In the genomic region with DNA sequence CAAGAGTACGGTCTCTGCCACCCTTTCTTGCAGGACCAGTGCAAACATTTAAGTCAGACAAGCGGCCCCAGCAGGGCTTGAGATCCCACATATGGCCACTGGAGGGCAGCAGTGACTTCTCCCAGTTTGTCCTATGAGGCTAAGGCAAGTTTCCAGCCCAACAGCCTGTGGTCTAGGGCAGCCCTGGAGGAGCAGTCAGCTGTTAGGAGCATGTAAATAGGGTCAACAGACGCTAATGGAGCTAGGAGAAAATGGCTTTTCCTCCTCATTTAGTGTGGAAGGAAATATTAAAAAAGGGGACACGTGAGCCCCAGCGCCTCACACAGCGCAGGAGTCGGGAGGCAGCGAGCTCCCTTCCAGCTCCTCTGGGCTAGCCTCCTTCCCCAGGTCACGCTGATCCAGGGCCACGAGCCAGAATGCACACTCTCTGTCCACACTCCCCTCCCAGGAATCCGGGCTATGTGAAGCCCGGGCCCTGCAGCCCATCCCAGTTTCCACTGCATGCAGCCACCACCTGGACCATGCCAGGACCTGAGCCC, we compare ENCODE assay signal across 8 cellular contexts.
A peak's percentile ranks its signal among the peaks of the same experiment; 100 is the strongest.
DNase-seq lines count a peak whose midpoint lies in the region; ATAC-seq and TF ChIP-seq lines count a peak whose summit lies in the region.

No MANE protein-coding gene starts in this region.

- H3K4me1 Mint-ChIP-seq in central memory CD8-positive, alpha-beta T cell: no peaks in the 10 kb centered on the region

- ATAC-seq in HG03039 (IDR thresholded peaks at IDR 0.05; ENCODE audit: unreplicated experiment) (peak; percentile 59), GM19035 (IDR thresholded peaks at IDR 0.05; ENCODE audit: unreplicated experiment) (no peak)
- ATAC-seq in central memory CD8-positive, alpha-beta T cell (replicated peaks; ENCODE audit: extremely low read depth, poor library complexity, severe bottlenecking): peak; percentile 40

- H3K36me3 Mint-ChIP-seq in central memory CD8-positive, alpha-beta T cell (ENCODE audit: insufficient read depth): peaks cover 1% of the 10 kb centered on the region

- H3K4me3 Mint-ChIP-seq in central memory CD8-positive, alpha-beta T cell: no peak overlapping the region

- peaks cover 53% of the 10 kb centered on the region for H3K27me3 Mint-ChIP-seq in central memory CD8-positive, alpha-beta T cell

- H3K4me3 ChIP-seq in kidney epithelial cell (ENCODE audit: low read depth, low read length): no peak overlapping the region

- H3K9me3 Mint-ChIP-seq in central memory CD8-positive, alpha-beta T cell: no peaks in the 10 kb centered on the region

- no peaks in the 10 kb centered on the region for H3K27me3 ChIP-seq in kidney epithelial cell (ENCODE audit: control insufficient read depth, insufficient read depth, low read length)

- no peak overlapping the region for H3K27ac Mint-ChIP-seq in central memory CD8-positive, alpha-beta T cell (ENCODE audit: low read depth)

- DNase-seq in GM10266 (ENCODE audit: extremely low spot score) (peak; percentile 69), NCI-H2227 (lab: John Stamatoyannopoulos, UW; ENCODE audit: unreplicated experiment) (peak; percentile 91), kidney epithelial cell (ENCODE audit: low read depth) (peak; percentile 61)
- peak; percentile 9 to 60 (median 22) for DNase-seq in activated CD4-positive, CD25-positive, alpha-beta regulatory T cell (lab: John Stamatoyannopoulos, UW)
- DNase-seq in central memory CD8-positive, alpha-beta T cell (ENCODE audit: low spot score in 2 of 2): peak; percentile 33 to 39
- DNase-seq in stimulated activated CD4-positive, alpha-beta T cell treated with anti-CD3 and anti-CD28 coated beads, Interleukin-15, amount 100 ng/mL, for 48 hours (ENCODE audit: low read depth in 2 of 2): peak; percentile 44 to 60

- peak; percentile 87 for TF ChIP-seq CTCF in GM10266 (IDR thresholded peaks at IDR 0.05; ENCODE audit: control insufficient read depth, insufficient read depth, low read depth, missing control alignments)
- TF ChIP-seq CTCF in kidney epithelial cell (IDR thresholded peaks at IDR 0.05; ENCODE audit: insufficient read depth, low read length, poor library complexity, severe bottlenecking): peak; percentile 89

- no peaks in the 10 kb centered on the region for H3K36me3 ChIP-seq in kidney epithelial cell (ENCODE audit: control insufficient read depth, insufficient read depth, low read length)

Comparison
In these comparisons a context has a peak if more than half of its experiments do, and no peak if none do; other contexts are left out.
1. DNase-seq: peak in every context shown above with its lines; median percentile 91 in NCI-H2227; 69 in GM10266; 61 in kidney epithelial cell; 52 in stimulated activated CD4-positive, alpha-beta T cell treated with anti-CD3 and anti-CD28 coated beads, Interleukin-15, amount 100 ng/mL, for 48 hours; 36 in central memory CD8-positive, alpha-beta T cell; 22 in activated CD4-positive, CD25-positive, alpha-beta regulatory T cell.